Comparison of ENCODE assay signal across 1 cellular context in the genomic region with DNA sequence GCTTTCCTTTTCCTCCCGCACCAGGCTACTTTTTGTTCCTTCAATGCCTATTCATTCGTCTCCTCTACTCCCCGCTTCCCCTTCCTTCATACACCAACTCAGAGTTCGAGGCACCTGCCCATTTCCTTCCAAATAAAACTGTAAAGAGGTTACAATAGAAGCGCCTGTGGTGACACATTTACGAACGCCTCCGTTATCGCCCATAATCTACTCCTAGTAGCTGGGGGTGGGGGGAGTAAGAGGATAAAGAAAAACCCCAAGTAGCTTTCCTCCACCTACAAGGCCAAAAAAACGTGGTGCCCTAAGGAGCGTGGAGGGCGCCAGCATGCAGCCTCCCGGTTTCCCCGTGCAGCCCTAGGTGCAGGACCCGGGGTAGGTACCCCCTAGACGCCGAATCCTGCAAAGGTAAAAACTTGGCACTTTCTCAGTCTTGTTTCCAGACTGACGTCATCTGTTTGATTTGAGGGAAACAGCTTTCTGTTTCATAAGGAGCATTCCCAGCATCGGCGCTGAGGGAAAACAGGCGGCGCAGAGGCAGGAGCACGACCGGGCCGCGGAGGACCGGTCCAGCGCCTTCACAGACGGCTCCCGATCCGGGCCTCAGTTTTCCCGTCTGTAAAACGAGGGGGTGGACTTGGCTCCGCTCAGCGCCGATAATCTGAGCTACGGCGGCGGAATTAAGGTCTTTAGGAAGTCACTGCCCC.
TF ChIP-seq lines count a peak whose summit lies in the region.

No MANE protein-coding gene starts in this region.

TF ChIP-seq in HepG2, 621 proteins besides CTCF, POLR2A, EP300 and RAD21 (continued from another document):
- TF ChIP-seq NFAT5 (CRISPR knock-in tag; IDR thresholded peaks at IDR 0.05) (no peak), FOXM1 (CRISPR knock-in tag; IDR thresholded peaks at IDR 0.05) (no peak), NFKB2 (CRISPR knock-in tag; IDR thresholded peaks at IDR 0.05; ENCODE audit: borderline replicate concordance) (peak; percentile 18; the same call in 1 of the 2 replicates), ZFP37 (CRISPR knock-in tag; IDR thresholded peaks at IDR 0.05; ENCODE audit: borderline replicate concordance) (no peak), ETS1 (CRISPR knock-in tag; IDR thresholded peaks at IDR 0.05) (no peak), TBL1XR1 (IDR thresholded peaks at IDR 0.05; ENCODE audit: borderline replicate concordance, low read length, partially characterized antibody) (peak; percentile 18), HMGXB4 (CRISPR knock-in tag; IDR thresholded peaks at IDR 0.05; ENCODE audit: borderline replicate concordance in 1 of 2, low read depth in 1 of 2) (0 out of 4 replicates have a peak, but pooled peaks of 1 of the 2 experiments have one; percentile 8), SOX13 (IDR thresholded peaks at IDR 0.05) (no peak), SOX13 (CRISPR knock-in tag; conservative IDR thresholded peaks at IDR 0.05 in 1 of 2, IDR thresholded peaks at IDR 0.05 in 1 of 2) (no peak), ZNF562 (CRISPR knock-in tag; IDR thresholded peaks at IDR 0.05; ENCODE audit: borderline replicate concordance) (no peak), HMG20A (CRISPR knock-in tag; IDR thresholded peaks at IDR 0.05; ENCODE audit: borderline replicate concordance) (no peak), HMG20B (CRISPR knock-in tag; conservative IDR thresholded peaks at IDR 0.05) (peak; percentile 22; the same call in 1 of the 2 replicates), ZNF816 (CRISPR knock-in tag; IDR thresholded peaks at IDR 0.05; ENCODE audit: borderline replicate concordance) (no peak), ZSCAN20 (CRISPR knock-in tag; IDR thresholded peaks at IDR 0.05; ENCODE audit: borderline replicate concordance) (no peak), ZBTB7B (CRISPR knock-in tag; IDR thresholded peaks at IDR 0.05) (no peak), MAF1 (CRISPR knock-in tag; IDR thresholded peaks at IDR 0.05; ENCODE audit: borderline replicate concordance) (0 out of 2 replicates have a peak, but pooled peaks have one; percentile 45), ZFX (CRISPR knock-in tag; IDR thresholded peaks at IDR 0.05; ENCODE audit: low read depth) (no peak), ZNF343 (CRISPR knock-in tag; IDR thresholded peaks at IDR 0.05) (no peak), MED13 (CRISPR knock-in tag; IDR thresholded peaks at IDR 0.05) (no peak), ZNF678 (CRISPR knock-in tag; IDR thresholded peaks at IDR 0.05) (no peak), ZC3H13 (CRISPR knock-in tag; IDR thresholded peaks at IDR 0.05) (no peak), SIX4 (CRISPR knock-in tag; IDR thresholded peaks at IDR 0.05) (no peak), KDM5B (CRISPR knock-in tag; IDR thresholded peaks at IDR 0.05; ENCODE audit: borderline replicate concordance) (no peak), NRL (CRISPR knock-in tag; IDR thresholded peaks at IDR 0.05; ENCODE audit: borderline replicate concordance) (peak; percentile 4; the same call in 1 of the 2 replicates), NBN (conservative IDR thresholded peaks at IDR 0.05) (no peak), ZNF629 (CRISPR knock-in tag; conservative IDR thresholded peaks at IDR 0.05) (no peak)
